In genomic region chrX:9180623-9181022, GRCh38 we compare ENCODE assay signal across 19 cellular contexts.
DNase-seq lines count a peak whose midpoint lies in the region; ATAC-seq and TF ChIP-seq lines count a peak whose summit lies in the region.
"Had no signal": no experiment of that assay in that cellular context is flagged by ENCODE, and none has a peak within 500 bp of the region (broad histone marks: within the 10 kb centered on the region; RNA-seq: fewer than 3 reads in every experiment).

No MANE protein-coding gene starts in this region.

- H3K9me3 Mint-ChIP-seq in WTC11 = peaks cover 19% of the 10 kb centered on the region

- no peak overlapping the region for H3K27ac Mint-ChIP-seq in WTC11
- H3K27ac Mint-ChIP-seq: CD4-positive, alpha-beta T cell; T-helper 17 cell had no signal

- CTCF ChIA-PET in WTC11 (lab: Charles Lee) = interaction anchor here (0.7 to 1.6 kb wide), 13 partner anchors 9 to 359 kb away, joined by 3 to 16 read pairs (median 4); no protein-coding TSS in a partner anchor

- POLR2A ChIA-PET in WTC11 (lab: Charles Lee) = interaction anchor here (0.9 kb wide), 1 partner anchor 13 kb away, joined by 3 read pairs; no protein-coding TSS in a partner anchor

- DNase-seq in NCI-H748 (lab: John Stamatoyannopoulos, UW; ENCODE audit: unreplicated experiment) = peak; percentile 42
- no peak for DNase-seq in NCI-H748 treated with DMSO at 0.1 percent for 48 hours (lab: John Stamatoyannopoulos, UW)
- peak; percentile 10 for DNase-seq in HT-29 (ENCODE audit: low spot score)
- peak; percentile 41 for DNase-seq in WTC11 (ENCODE audit: low spot score)
- DNase-seq in iPS-NIHi7 (ENCODE audit: extremely low spot score) = peak; percentile 51
- DNase-seq in DMS79 treated with DMSO at 0.1 percent for 48 hours (lab: John Stamatoyannopoulos, UW) = no peak
- DNase-seq: BE2C; Caco-2; CD4-positive, alpha-beta T cell; DMS153; NCI-H1417 treated with DMSO at 0.1 percent for 48 hours; NCI-H2029; NCI-H446 treated with DMSO at 0.1 percent for 48 hours; NCI-H774; Peyer's patch; T-helper 17 cell had no signal

- no peak overlapping the region for H3K4me3 Mint-ChIP-seq in WTC11
- H3K4me3 Mint-ChIP-seq: CD4-positive, alpha-beta T cell; T-helper 17 cell had no signal

- no peaks in the 10 kb centered on the region for H3K4me1 Mint-ChIP-seq in WTC11
- H3K4me1 Mint-ChIP-seq: T-helper 17 cell had no signal

- ATAC-seq in WTC11 = peak; percentile 98
- ATAC-seq in GM21723 (IDR thresholded peaks at IDR 0.05; ENCODE audit: unreplicated experiment) = no peak
- ATAC-seq in HG03571 (IDR thresholded peaks at IDR 0.05; ENCODE audit: unreplicated experiment) = no peak
- ATAC-seq: Right ventricle myocardium inferior, T-helper 17 cell had no signal

- no peak for TF ChIP-seq CTCF in WTC11 (IDR thresholded peaks at IDR 0.05)

- H3K36me3 Mint-ChIP-seq in WTC11 = peaks cover 7% of the 10 kb centered on the region; the same call in 1 of the 2 replicates

- H3K27me3 Mint-ChIP-seq in WTC11 (ENCODE audit: low read depth) = no peaks in the 10 kb centered on the region
- H3K27me3 Mint-ChIP-seq: CD4-positive, alpha-beta T cell; T-helper 17 cell had no signal

TF ChIP-seq in WTC11, 78 proteins besides CTCF, POLR2A, EP300 and RAD21:
- TF ChIP-seq USF2 (CRISPR knock-in tag; IDR thresholded peaks at IDR 0.05) (no peak), TCF7 (CRISPR knock-in tag; IDR thresholded peaks at IDR 0.05; ENCODE audit: low read depth) (no peak), NR2C2 (CRISPR knock-in tag; IDR thresholded peaks at IDR 0.05) (no peak), SP1 (CRISPR knock-in tag; conservative IDR thresholded peaks at IDR 0.05) (no peak), NR1H2 (CRISPR knock-in tag; IDR thresholded peaks at IDR 0.05) (no peak), MYBL2 (CRISPR knock-in tag; IDR thresholded peaks at IDR 0.05) (no peak), ZNF512 (CRISPR knock-in tag; IDR thresholded peaks at IDR 0.05; ENCODE audit: borderline replicate concordance) (no peak), FOXP4 (CRISPR knock-in tag; IDR thresholded peaks at IDR 0.05) (no peak), SOX15 (CRISPR knock-in tag; IDR thresholded peaks at IDR 0.05) (no peak)

Comparison
In these comparisons a context has a peak if more than half of its experiments do, and no peak if none do; other contexts are left out.
1. DNase-seq: peak in NCI-H748 (single experiment), HT-29 (single experiment), WTC11 (single experiment) and iPS-NIHi7 (single experiment); none in NCI-H748 treated with DMSO at 0.1 percent for 48 hours (single experiment) and DMS79 treated with DMSO at 0.1 percent for 48 hours (single experiment).